Comparison of ENCODE assay signal across 6 cellular contexts in genomic region chr1:121547726-121548125, GRCh38.
DNase-seq lines count a peak whose midpoint lies in the region; ATAC-seq, FAIRE-seq and TF ChIP-seq lines count a peak whose summit lies in the region.
"Not testable (repeated sequence)": the region's sequence is repeated elsewhere in the genome, so short reads cannot be mapped to it uniquely, and the experiment has no call there.

No MANE protein-coding gene starts in this region.

- TF ChIP-seq CTCF in PC-3 (conservative IDR thresholded peaks at IDR 0.05; ENCODE audit: low read depth, low read length); VCaP (conservative IDR thresholded peaks at IDR 0.05): not testable (repeated sequence)

- H2AFZ ChIP-seq in PC-3 (ENCODE audit: low read length) = not testable (repeated sequence)

- H3K9me2 ChIP-seq in PC-3 (replicated peaks; ENCODE audit: low read length) = not testable (repeated sequence)

- H3K4me1 ChIP-seq in CD4-positive, CD25-positive, alpha-beta regulatory T cell (ENCODE audit: control insufficient read depth, insufficient read depth, low read length, poor library complexity, severe bottlenecking) = peaks cover 28% of the 10 kb centered on the region
- H3K4me1 ChIP-seq in CD4-positive, alpha-beta memory T cell (ENCODE audit: insufficient read depth, low read length) = peaks cover 39% of the 10 kb centered on the region
- peaks cover 28% of the 10 kb centered on the region for H3K4me1 ChIP-seq in CD8-positive, alpha-beta memory T cell (ENCODE audit: insufficient read depth, low read length)
- H3K4me1 ChIP-seq in PC-3 (ENCODE audit: insufficient read depth, low read length) = peaks cover 11% of the 10 kb centered on the region

- H3K4me1 Mint-ChIP-seq in CD4-positive, CD25-positive, alpha-beta regulatory T cell = peaks cover 33 to 49% (median 44%) of the 10 kb centered on the region in 4 donors
- peaks cover 44 to 61% (median 54%) of the 10 kb centered on the region in 4 donors for H3K4me1 Mint-ChIP-seq in CD4-positive, alpha-beta memory T cell
- H3K4me1 Mint-ChIP-seq in CD8-positive, alpha-beta memory T cell = peaks cover 47 to 60% (median 54%) of the 10 kb centered on the region in 3 donors

- not testable (repeated sequence) for H3K27me3 ChIP-seq in CD4-positive, CD25-positive, alpha-beta regulatory T cell (ENCODE audit: control insufficient read depth, insufficient read depth, low read length); CD4-positive, alpha-beta memory T cell (ENCODE audit: insufficient read depth, low read length); CD8-positive, alpha-beta memory T cell (ENCODE audit: insufficient read depth, low read length, poor library complexity, severe bottlenecking); PC-3 (ENCODE audit: low read length)

- not testable (repeated sequence) for H3K36me3 ChIP-seq in CD4-positive, CD25-positive, alpha-beta regulatory T cell (ENCODE audit: control insufficient read depth, insufficient read depth, low read length); CD4-positive, alpha-beta memory T cell (ENCODE audit: insufficient read depth, low read length); CD8-positive, alpha-beta memory T cell (ENCODE audit: insufficient read depth, low read length); PC-3 (ENCODE audit: low read depth, low read length)

- DNase-seq in CD4-positive, CD25-positive, alpha-beta regulatory T cell; CD4-positive, alpha-beta memory T cell; CD8-positive, alpha-beta memory T cell; HTR-8/SVneo (ENCODE audit: insufficient read length, low spot score); PC-3: not testable (repeated sequence)

- not testable (repeated sequence) for H4K20me1 ChIP-seq in PC-3 (ENCODE audit: low read length)

- H3F3A ChIP-seq in PC-3 (ENCODE audit: low read length, unreplicated experiment) = not testable (repeated sequence)

- not testable (repeated sequence) for H3K36me3 Mint-ChIP-seq in CD4-positive, CD25-positive, alpha-beta regulatory T cell; CD4-positive, alpha-beta memory T cell
- H3K36me3 Mint-ChIP-seq in CD8-positive, alpha-beta memory T cell = peaks cover 0 to 13% (median 8%) of the 10 kb centered on the region in 3 donors

- H3K27ac Mint-ChIP-seq in CD4-positive, CD25-positive, alpha-beta regulatory T cell = peak overlapping the region; percentile 66 to 72 (median 71)
- H3K27ac Mint-ChIP-seq in CD4-positive, alpha-beta memory T cell = peak overlapping the region in 4 of 7 donors; percentile 57 to 70 (median 59)
- H3K27ac Mint-ChIP-seq in CD8-positive, alpha-beta memory T cell = peak overlapping the region in 7 of 8 donors; percentile 19 to 73 (median 47)

- peak; percentile 63 for FAIRE-seq in HTR-8/SVneo (lab: Jason Lieb, UNC)

- H3K9me3 Mint-ChIP-seq in CD4-positive, CD25-positive, alpha-beta regulatory T cell; CD4-positive, alpha-beta memory T cell; CD8-positive, alpha-beta memory T cell: not testable (repeated sequence)

- H3K79me2 ChIP-seq in PC-3 (ENCODE audit: low read length) = not testable (repeated sequence)

- H3K27ac ChIP-seq in CD4-positive, CD25-positive, alpha-beta regulatory T cell (ENCODE audit: insufficient read depth, low read length, poor library complexity, severe bottlenecking); CD4-positive, alpha-beta memory T cell (ENCODE audit: low read depth, low read length); CD8-positive, alpha-beta memory T cell (ENCODE audit: low read depth, low read length): not testable (repeated sequence)
- peak overlapping the region; percentile 55 for H3K27ac ChIP-seq in PC-3 (ENCODE audit: low read length)
- H3K27ac ChIP-seq in VCaP = peak overlapping the region; percentile 64

- intact Hi-C loops in CD4-positive, alpha-beta memory T cell (cut with micrococcal nuclease) = not testable (repeated sequence)
- intact Hi-C loops in PC-3 (cut with micrococcal nuclease) = loop anchor here (1.0 kb wide), 1 partner anchor 40 kb away; no protein-coding TSS in a partner anchor

- not testable (repeated sequence) for H3K4me3 ChIP-seq in CD4-positive, CD25-positive, alpha-beta regulatory T cell (ENCODE audit: low read depth, low read length); CD4-positive, alpha-beta memory T cell (ENCODE audit: low read length in 2 of 2); CD8-positive, alpha-beta memory T cell (ENCODE audit: low read length); PC-3 (ENCODE audit: low read length)

- not testable (repeated sequence) for BruUV-seq in PC-3 (replicated peaks; lab: Mats Ljungman, UMichigan)

- H3K9me3 ChIP-seq in CD4-positive, CD25-positive, alpha-beta regulatory T cell (ENCODE audit: control insufficient read depth in 2 of 2, low read length in 2 of 2); CD4-positive, alpha-beta memory T cell (ENCODE audit: control insufficient read depth in 1 of 2, low read length in 2 of 2); CD8-positive, alpha-beta memory T cell (ENCODE audit: low read length); PC-3 (ENCODE audit: low read length): not testable (repeated sequence)

- POLR2A ChIA-PET in CD4-positive, alpha-beta memory T cell (lab: Charles Lee; ENCODE audit: partially characterized antibody) = interaction anchor here (1.4 kb wide), 1 partner anchor 29 kb away, joined by 6 read pairs; no protein-coding TSS in a partner anchor
- POLR2A ChIA-PET in CD8-positive, alpha-beta memory T cell (lab: Charles Lee); PC-3 (lab: Charles Lee; ENCODE audit: unreplicated experiment): not testable (repeated sequence)

- not testable (repeated sequence) for H3K4me3 Mint-ChIP-seq in CD4-positive, CD25-positive, alpha-beta regulatory T cell
- peak overlapping the region in 1 of 8 donors; percentile 17 for H3K4me3 Mint-ChIP-seq in CD4-positive, alpha-beta memory T cell
- peak overlapping the region in 2 of 7 donors; percentile 7 to 68 for H3K4me3 Mint-ChIP-seq in CD8-positive, alpha-beta memory T cell

- peak overlapping the region; percentile 51 for H3K4me2 ChIP-seq in PC-3 (ENCODE audit: low read length)

- not testable (repeated sequence) for ATAC-seq in CD4-positive, CD25-positive, alpha-beta regulatory T cell (ENCODE audit: low read depth in 2 of 2); PC-3

- CTCF ChIA-PET in CD4-positive, alpha-beta memory T cell (lab: Charles Lee; ENCODE audit: partially characterized antibody) = interaction anchor here (2.4 kb wide), 1 partner anchor 26 kb away, joined by 9 read pairs; no protein-coding TSS in a partner anchor
- CTCF ChIA-PET in CD8-positive, alpha-beta memory T cell (lab: Charles Lee); PC-3 (lab: Charles Lee): not testable (repeated sequence)

- not testable (repeated sequence) for H3K9ac ChIP-seq in PC-3 (ENCODE audit: low read length)

- not testable (repeated sequence) for H3K27me3 Mint-ChIP-seq in CD4-positive, CD25-positive, alpha-beta regulatory T cell; CD4-positive, alpha-beta memory T cell; CD8-positive, alpha-beta memory T cell
